Comparison of ENCODE assay signal across 18 cellular contexts in genomic region chr1:3001471-3002348, GRCh38. TPM values are rescaled to one million over a fixed set of nuclear protein-coding genes. Genes with fewer than 3 reads are reported as not detected.
"Had no signal": no experiment of that assay in that cellular context is flagged by ENCODE, and none has a peak within 500 bp of the region (broad histone marks: within the 10 kb centered on the region; RNA-seq: fewer than 3 reads in every experiment).

No MANE protein-coding gene starts in this region.

- ATAC-seq: gastrocnemius medialis; heart left ventricle; right lobe of liver; stimulated activated effector memory CD8-positive, alpha-beta T cell treated with anti-CD3 and anti-CD28 coated beads, Interleukin-12 subunit alpha, Interleukin-12 subunit beta, amount 100 ng/mL, for 72 hours had no signal

- H3K4me1 Mint-ChIP-seq: activated naive CD8-positive, alpha-beta T cell treated with anti-CD3 and anti-CD28 coated beads, Interleukin-2, amount 50 U/mL, for 24 hours; immature natural killer cell; memory B cell; nephron; stimulated activated effector memory CD8-positive, alpha-beta T cell treated with anti-CD3 and anti-CD28 coated beads, Interleukin-12 subunit alpha, Interleukin-12 subunit beta, amount 100 ng/mL, for 72 hours had no signal

- H3K27ac Mint-ChIP-seq: activated naive CD8-positive, alpha-beta T cell treated with anti-CD3 and anti-CD28 coated beads, Interleukin-2, amount 50 U/mL, for 24 hours; immature natural killer cell; memory B cell; nephron; stimulated activated effector memory CD8-positive, alpha-beta T cell treated with anti-CD3 and anti-CD28 coated beads, Interleukin-12 subunit alpha, Interleukin-12 subunit beta, amount 100 ng/mL, for 72 hours had no signal

- H3K4me3 Mint-ChIP-seq: activated naive CD8-positive, alpha-beta T cell treated with anti-CD3 and anti-CD28 coated beads, Interleukin-2, amount 50 U/mL, for 24 hours; immature natural killer cell; memory B cell; nephron; stimulated activated effector memory CD8-positive, alpha-beta T cell treated with anti-CD3 and anti-CD28 coated beads, Interleukin-12 subunit alpha, Interleukin-12 subunit beta, amount 100 ng/mL, for 72 hours had no signal

- DNase-seq: activated CD4-positive, alpha-beta T cell treated with anti-CD3 and anti-CD28 coated beads, Interleukin-2, amount 50 U/mL, for 1 hour; activated naive CD8-positive, alpha-beta T cell treated with anti-CD3 and anti-CD28 coated beads, Interleukin-2, amount 50 U/mL, for 24 hours; erythroblast; gastrocnemius medialis; immature natural killer cell; occipital lobe; stimulated activated CD4-positive, alpha-beta T cell treated with anti-CD3 and anti-CD28 coated beads, Interleukin-12 subunit alpha, Interleukin-12 subunit beta, amount 100 ng/mL, for 4 hours; stimulated activated CD4-positive, alpha-beta T cell treated with anti-CD3 and anti-CD28 coated beads, Interleukin-2, amount 100 ng/mL, for 24 hours had no signal

- H3K27me3 Mint-ChIP-seq: memory B cell had no signal

- H3K36me3 Mint-ChIP-seq: immature natural killer cell; stimulated activated effector memory CD8-positive, alpha-beta T cell treated with anti-CD3 and anti-CD28 coated beads, Interleukin-12 subunit alpha, Interleukin-12 subunit beta, amount 100 ng/mL, for 72 hours had no signal

RNA-seq across cellular contexts. Expression of gene ACTRT2, which starts 19.6 kb away (rescaled TPM):
- total RNA-seq: activated CD8-positive, alpha-beta memory T cell treated with anti-CD3 and anti-CD28 coated beads for 36 hours; aorta; bronchial epithelial cell; dermis microvascular lymphatic vessel endothelial cell; gastrocnemius medialis; heart left ventricle; occipital lobe; right lobe of liver; vagina had no signal
